19 cellular contexts compared by ENCODE assay signal in the genomic region with DNA sequence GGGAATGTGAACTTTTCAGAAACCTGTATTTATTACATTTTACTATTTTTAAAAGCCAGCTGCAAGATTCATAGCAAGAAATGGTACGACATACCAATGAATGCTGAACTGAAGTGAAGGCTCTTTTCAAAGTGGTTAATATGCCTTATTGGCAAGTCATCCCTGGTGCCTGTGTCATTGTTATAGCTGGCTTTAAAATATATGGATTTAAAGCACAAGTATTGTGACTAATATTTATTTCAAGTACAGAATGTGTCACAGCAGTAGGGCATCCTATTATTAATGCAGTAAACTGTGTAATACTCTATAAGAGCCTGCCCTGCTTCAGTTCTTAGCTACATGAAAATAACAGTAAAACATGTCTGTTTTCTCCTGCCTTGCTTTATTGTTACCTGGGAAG. TPM values are rescaled to one million over a fixed set of nuclear protein-coding genes. Genes with fewer than 3 reads are reported as not detected.
DNase-seq lines count a peak whose midpoint lies in the region; ATAC-seq, FAIRE-seq and TF ChIP-seq lines count a peak whose summit lies in the region.
"Had no signal": no experiment of that assay in that cellular context is flagged by ENCODE, and none has a peak within 500 bp of the region (broad histone marks: within the 10 kb centered on the region; RNA-seq: fewer than 3 reads in every experiment).

No MANE protein-coding gene starts in this region.

- ATAC-seq in left lung, result no peak
- ATAC-seq: activated T-cell treated with anti-CD3 and anti-CD28 coated beads, Interleukin-2, amount 50 U/mL, for 4 hours had no signal

- H3K79me2 ChIP-seq in keratinocyte (ENCODE audit: control insufficient read depth, insufficient read depth, low read length), result peaks cover 17% of the 10 kb centered on the region

- H3K36me3 ChIP-seq in keratinocyte (ENCODE audit: control insufficient read depth in 2 of 2, extremely low read depth in 1 of 2, insufficient read depth in 2 of 2, low read length in 2 of 2) (no peaks in the 10 kb centered on the region), subcutaneous abdominal adipose tissue (ENCODE audit: control insufficient read depth in 5 of 5, insufficient read depth in 5 of 5, low read length in 5 of 5) (no peaks in the 10 kb centered on the region), left lung (no peaks in the 10 kb centered on the region)
- H3K36me3 ChIP-seq: neural progenitor cell had no signal

- H3K4me1 ChIP-seq in keratinocyte (ENCODE audit: control insufficient read depth, extremely low read depth, insufficient read depth, low read length) (peaks cover 15% of the 10 kb centered on the region), subcutaneous abdominal adipose tissue (ENCODE audit: control insufficient read depth in 5 of 5, insufficient read depth in 5 of 5, low read length in 5 of 5) (peaks cover 0 to 63% (median 39%) of the 10 kb centered on the region in 5 donors), left lung (peaks cover 0 to 39% of the 10 kb centered on the region in 2 donors)
- H3K4me1 ChIP-seq: neural progenitor cell had no signal

- peak overlapping the region; percentile 62 for H2AFZ ChIP-seq in keratinocyte (ENCODE audit: control insufficient read depth, low read length)
- H2AFZ ChIP-seq: neural progenitor cell had no signal

- peak overlapping the region; percentile 83 for H3K4me2 ChIP-seq in keratinocyte (ENCODE audit: control insufficient read depth, extremely low read depth, insufficient read depth, low read depth, low read length)
- H3K4me2 ChIP-seq: KMS-11, neural progenitor cell had no signal

- H3K9me1 ChIP-seq in keratinocyte (ENCODE audit: control insufficient read depth, extremely low read depth, insufficient read depth, low read length), result no peaks in the 10 kb centered on the region

- H3K9me3 ChIP-seq in keratinocyte (ENCODE audit: control insufficient read depth, low read depth, low read length) (no peaks in the 10 kb centered on the region), subcutaneous abdominal adipose tissue (ENCODE audit: control insufficient read depth in 5 of 5, low read length in 5 of 5) (no peaks in the 10 kb centered on the region), left lung (no peaks in the 10 kb centered on the region)

- no peaks in the 10 kb centered on the region for H4K20me1 ChIP-seq in keratinocyte (ENCODE audit: control insufficient read depth, extremely low read depth, insufficient read depth, low read length)

- peak overlapping the region in 2 of 3 experiments; percentile 39 to 47 for H3K4me3 ChIP-seq in keratinocyte (ENCODE audit: control insufficient read depth in 2 of 3, extremely low read depth in 1 of 3, insufficient read depth in 2 of 3, low read depth in 1 of 3, low read length in 3 of 3)
- H3K4me3 ChIP-seq in subcutaneous abdominal adipose tissue (ENCODE audit: low read depth in 1 of 5, low read length in 5 of 5), result no peak overlapping the region
- H3K4me3 ChIP-seq in left lung, result no peak overlapping the region
- H3K4me3 ChIP-seq: neural progenitor cell had no signal

- H3K9ac ChIP-seq in keratinocyte (ENCODE audit: control insufficient read depth, extremely low read depth, insufficient read depth, low read length) (no peak overlapping the region), subcutaneous abdominal adipose tissue (ENCODE audit: low read length in 5 of 5) (no peak overlapping the region)
- H3K9ac ChIP-seq: KMS-11, neural progenitor cell had no signal

- H3K27ac ChIP-seq in keratinocyte (ENCODE audit: control insufficient read depth, insufficient read depth, low read length) (peak overlapping the region; percentile 32), subcutaneous abdominal adipose tissue (ENCODE audit: low read depth, low read length) (peak overlapping the region; percentile 28), RWPE1 (no peak overlapping the region), left lung (no peak overlapping the region)
- H3K27ac ChIP-seq: KMS-11, neural progenitor cell had no signal

- H3K27ac Mint-ChIP-seq in activated CD4-positive, alpha-beta memory T cell treated with anti-CD3 and anti-CD28 coated beads for 36 hours, result no peak overlapping the region
- H3K27ac Mint-ChIP-seq: activated naive CD4-positive, alpha-beta T cell treated with anti-CD3 and anti-CD28 coated beads, Interleukin-2, amount 10 ng/mL, durations not matched to agents 7 days and 5 days; neural progenitor cell had no signal

- POLR2A ChIA-PET in RWPE1 (lab: Yijun Ruan, JAX; ENCODE audit: low non-redundant PET), result no interaction called here
- POLR2A ChIA-PET in activated CD4-positive, alpha-beta memory T cell treated with anti-CD3 and anti-CD28 coated beads for 36 hours (lab: Charles Lee), result no interaction called here

- no peak overlapping the region for H3K4me3 Mint-ChIP-seq in activated CD4-positive, alpha-beta memory T cell treated with anti-CD3 and anti-CD28 coated beads for 36 hours
- H3K4me3 Mint-ChIP-seq: activated naive CD4-positive, alpha-beta T cell treated with anti-CD3 and anti-CD28 coated beads, Interleukin-2, amount 10 ng/mL, durations not matched to agents 7 days and 5 days; neural progenitor cell had no signal

- FAIRE-seq in keratinocyte (lab: Jason Lieb, UNC), result no peak

- dilution Hi-C loops in keratinocyte (cut with MboI; ENCODE audit: extremely low pct_ligation_motif_present, low sequenced_read_pairs), result no loop called here

- no peaks in the 10 kb centered on the region for H3K36me3 Mint-ChIP-seq in activated CD4-positive, alpha-beta memory T cell treated with anti-CD3 and anti-CD28 coated beads for 36 hours
- H3K36me3 Mint-ChIP-seq: neural progenitor cell had no signal

- DNase-seq in NCI-H526 treated with DMSO at 0.1 percent for 48 hours (lab: John Stamatoyannopoulos, UW) (peak; percentile 33), cerebellar cortex (ENCODE audit: low spot score) (peak; percentile 26), keratinocyte (ENCODE audit: low read depth, low spot score) (no peak), RWPE1 (ENCODE audit: low spot score) (no peak), left lung (no peak)
- DNase-seq in activated CD4-positive, alpha-beta memory T cell treated with anti-CD3 and anti-CD28 coated beads for 36 hours, result no peak
- DNase-seq: activated CD4-positive, alpha-beta T cell treated with anti-CD3 and anti-CD28 coated beads for 1 hour; activated CD8-positive, alpha-beta memory T cell treated with anti-CD3 and anti-CD28 coated beads for 24 hours; activated naive CD4-positive, alpha-beta T cell treated with anti-CD3 and anti-CD28 coated beads, Interleukin-2, amount 10 ng/mL, durations not matched to agents 7 days and 5 days; activated T-cell treated with anti-CD3 and anti-CD28 coated beads, Interleukin-2, amount 50 U/mL, for 4 hours; CD8-positive, alpha-beta memory T cell; effector CD4-positive, alpha-beta T cell; glutamatergic neuron; HCEC 1CT; left cardiac atrium; NCI-H1694 had no signal

- TF ChIP-seq CTCF in keratinocyte (optimal IDR thresholded peaks at IDR 0.05 in 1 of 3, IDR thresholded peaks at IDR 0.05 in 1 of 3, conservative IDR thresholded peaks at IDR 0.05 in 1 of 3; ENCODE audit: extremely low read depth in 1 of 3, insufficient read depth in 2 of 3, low read length in 3 of 3) (no peak), RWPE1 (conservative IDR thresholded peaks at IDR 0.05; ENCODE audit: low read depth) (no peak), left lung (IDR thresholded peaks at IDR 0.05) (no peak)

- CTCF ChIA-PET in RWPE1 (lab: Yijun Ruan, JAX), result interaction anchor here (0.7 kb wide), 1 partner anchor 16 kb away, joined by 4 read pairs; no protein-coding TSS in a partner anchor
- CTCF ChIA-PET in activated CD4-positive, alpha-beta memory T cell treated with anti-CD3 and anti-CD28 coated beads for 36 hours (lab: Charles Lee), result no interaction called here

- H3K9me3 Mint-ChIP-seq in activated CD4-positive, alpha-beta memory T cell treated with anti-CD3 and anti-CD28 coated beads for 36 hours, result no peaks in the 10 kb centered on the region
- H3K9me3 Mint-ChIP-seq: activated naive CD4-positive, alpha-beta T cell treated with anti-CD3 and anti-CD28 coated beads, Interleukin-2, amount 10 ng/mL, durations not matched to agents 7 days and 5 days; activated T-cell treated with anti-CD3 and anti-CD28 coated beads, Interleukin-2, amount 50 U/mL, for 4 hours; CD8-positive, alpha-beta memory T cell; neural progenitor cell had no signal

- peaks cover 47% of the 10 kb centered on the region for H3K4me1 Mint-ChIP-seq in activated CD4-positive, alpha-beta memory T cell treated with anti-CD3 and anti-CD28 coated beads for 36 hours (ENCODE audit: low read depth)

- H3K27me3 ChIP-seq in keratinocyte (ENCODE audit: control insufficient read depth, extremely low read depth, insufficient read depth, low read length) (no peaks in the 10 kb centered on the region), subcutaneous abdominal adipose tissue (ENCODE audit: control insufficient read depth in 5 of 5, insufficient read depth in 4 of 5, low read length in 5 of 5) (no peaks in the 10 kb centered on the region), left lung (no peaks in the 10 kb centered on the region)
- H3K27me3 ChIP-seq: neural progenitor cell had no signal

- intact Hi-C loops in left lung (cut with DNase I), result no loop called here
- intact Hi-C loops in activated CD4-positive, alpha-beta memory T cell treated with anti-CD3 and anti-CD28 coated beads for 36 hours (cut with micrococcal nuclease), result no loop called here

- H3K27me3 Mint-ChIP-seq in activated CD4-positive, alpha-beta memory T cell treated with anti-CD3 and anti-CD28 coated beads for 36 hours, result no peaks in the 10 kb centered on the region
- H3K27me3 Mint-ChIP-seq: activated naive CD4-positive, alpha-beta T cell treated with anti-CD3 and anti-CD28 coated beads, Interleukin-2, amount 10 ng/mL, durations not matched to agents 7 days and 5 days; CD8-positive, alpha-beta memory T cell had no signal

RNA-seq across cellular contexts. Expression of gene TSHZ1, which starts 10.8 kb away (rescaled TPM):
- polyA plus RNA-seq in keratinocyte, result 1.3 to 2.2 TPM (median 1.6 TPM) in 3 replicates
- 2.9 TPM for polyA plus RNA-seq in keratinocyte (2011; ENCODE audit: low read depth)
- 1.9 and 2.4 TPM in 2 replicates for polyA plus RNA-seq in keratinocyte (2011; cell fraction: cytosol; rRNA removed)
- polyA plus RNA-seq in keratinocyte (2011; cell fraction: nucleus; rRNA removed), result 3.4 and 4.0 TPM in 2 replicates
- polyA plus RNA-seq in keratinocyte (2012; ENCODE audit: low replicate concordance), result 2.7 and 4.3 TPM in 2 replicates
- polyA minus RNA-seq in keratinocyte, result 2.0 to 6.8 TPM (median 3.3 TPM) in 3 replicates
- 2.3 TPM for polyA minus RNA-seq in keratinocyte (2011; cell fraction: cytosol; rRNA and poly(A)+ RNA removed)
- polyA minus RNA-seq in keratinocyte (2011; cell fraction: nucleus; rRNA and poly(A)+ RNA removed), result 2.0 and 3.4 TPM in 2 replicates
- 10 to 100 TPM; 13.3 to 20.2 TPM for total RNA-seq in left lung
- 10 to 100 TPM; 12.7 to 13.9 TPM for total RNA-seq in activated CD4-positive, alpha-beta memory T cell treated with anti-CD3 and anti-CD28 coated beads for 36 hours

RNA-seq across cellular contexts. Expression of gene PTGR3, which starts 12.5 kb away (rescaled TPM):
- 22.2 to 25.2 TPM (median 22.5 TPM) in 3 replicates for polyA plus RNA-seq in keratinocyte
- polyA plus RNA-seq in keratinocyte (2011; ENCODE audit: low read depth), result 8.2 TPM
- polyA plus RNA-seq in keratinocyte (2011; cell fraction: cytosol; rRNA removed), result 22.3 and 25.2 TPM in 2 replicates
- 25.0 and 27.0 TPM in 2 replicates for polyA plus RNA-seq in keratinocyte (2011; cell fraction: nucleus; rRNA removed)
- 14.8 and 17.2 TPM in 2 replicates for polyA plus RNA-seq in keratinocyte (2012; ENCODE audit: low replicate concordance)
- 14.9 to 30.2 TPM (median 28.5 TPM) in 3 replicates for polyA minus RNA-seq in keratinocyte
- 9.6 TPM for polyA minus RNA-seq in keratinocyte (2011; cell fraction: cytosol; rRNA and poly(A)+ RNA removed)
- 9.0 and 14.8 TPM in 2 replicates for polyA minus RNA-seq in keratinocyte (2011; cell fraction: nucleus; rRNA and poly(A)+ RNA removed)
- 10 to 100 TPM; 25.7 to 30.4 TPM for total RNA-seq in left lung
- 10 to 100 TPM; 29.6 to 30.2 TPM for total RNA-seq in activated CD4-positive, alpha-beta memory T cell treated with anti-CD3 and anti-CD28 coated beads for 36 hours

Comparison
In these comparisons a context has a peak if more than half of its experiments do, and no peak if none do; other contexts are left out.
1. DNase-seq: peak in NCI-H526 treated with DMSO at 0.1 percent for 48 hours (single experiment) and cerebellar cortex (single experiment); none in keratinocyte (single experiment), RWPE1 (single experiment), left lung (0 of 2) and activated CD4-positive, alpha-beta memory T cell treated with anti-CD3 and anti-CD28 coated beads for 36 hours (single experiment).
2. H3K27ac ChIP-seq: peak in keratinocyte (single experiment) and subcutaneous abdominal adipose tissue (single experiment); none in RWPE1 (single experiment) and left lung (0 of 2).
3. H3K4me3 ChIP-seq: peak in keratinocyte (2 of 3); none in subcutaneous abdominal adipose tissue (0 of 5) and left lung (0 of 2).